Comparison of ENCODE assay signal across 1 cellular context in genomic region chr1:13435456-13435855, GRCh38.
TF ChIP-seq lines count a peak whose summit lies in the region.

No MANE protein-coding gene starts in this region.

TF ChIP-seq in K562, 482 proteins besides CTCF, POLR2A, EP300 and RAD21 (continued from another document):
- TF ChIP-seq ZNF518B (CRISPR knock-in tag; IDR thresholded peaks at IDR 0.05), result no peak
- TF ChIP-seq SAFB2 (IDR thresholded peaks at IDR 0.05; ENCODE audit: borderline replicate concordance, low read depth, low read length, severe bottlenecking), result no peak
